In genomic region chr3:49606427-49606826, GRCh38 we compare ENCODE assay signal across 23 cellular contexts. TPM values are rescaled to one million over a fixed set of nuclear protein-coding genes. Genes with fewer than 3 reads are reported as not detected.
DNase-seq lines count a peak whose midpoint lies in the region; ATAC-seq and TF ChIP-seq lines count a peak whose summit lies in the region.
"Had no signal": no experiment of that assay in that cellular context is flagged by ENCODE, and none has a peak within 500 bp of the region (broad histone marks: within the 10 kb centered on the region; RNA-seq: fewer than 3 reads in every experiment).

No MANE protein-coding gene starts in this region.

- no peaks in the 10 kb centered on the region for H3K4me1 ChIP-seq in DND-41 (ENCODE audit: insufficient read depth, low read length)
- H3K4me1 ChIP-seq: BE2C, breast epithelium, HAP-1, psoas muscle had no signal

- no peak overlapping the region for H3K9ac ChIP-seq in DND-41 (ENCODE audit: low read depth, low read length)
- H3K9ac ChIP-seq: KMS-11 had no signal

- no peaks in the 10 kb centered on the region for H3K79me2 ChIP-seq in DND-41 (ENCODE audit: insufficient read depth, low read length)

- TF ChIP-seq CTCF in DND-41 (IDR thresholded peaks at IDR 0.05; ENCODE audit: borderline replicate concordance, extremely low read depth, low read length, poor library complexity, severe bottlenecking) (no peak), osteocyte (IDR thresholded peaks at IDR 0.05) (no peak)

- H3K9me3 ChIP-seq in DND-41 (ENCODE audit: insufficient read depth, low read length, severe bottlenecking) = no peaks in the 10 kb centered on the region
- H3K9me3 ChIP-seq: BE2C, breast epithelium, HAP-1, psoas muscle had no signal

- no peaks in the 10 kb centered on the region for H3K36me3 Mint-ChIP-seq in osteocyte (ENCODE audit: unreplicated experiment)
- H3K36me3 Mint-ChIP-seq: mesothelial cell of epicardium, naive B cell had no signal

- H2AFZ ChIP-seq in DND-41 (ENCODE audit: low read depth, low read length) = no peak overlapping the region

- no peak overlapping the region for H3K27ac Mint-ChIP-seq in osteocyte (ENCODE audit: unreplicated experiment)
- H3K27ac Mint-ChIP-seq: activated T-cell treated with anti-CD3 and anti-CD28 coated beads, Interleukin-2, amount 50 U/mL, for 24 hours; mesothelial cell of epicardium; naive B cell had no signal

- no peaks in the 10 kb centered on the region for H3K27me3 ChIP-seq in DND-41 (ENCODE audit: insufficient read depth, low read length, poor library complexity)
- H3K27me3 ChIP-seq: BE2C, breast epithelium had no signal

- 0 out of 3 replicates have a peak, but pooled peaks have one; percentile 31 for ATAC-seq in DND-41 (ENCODE audit: insufficient read depth, low read depth)
- no peak for ATAC-seq in GM18517 (IDR thresholded peaks at IDR 0.05; ENCODE audit: unreplicated experiment)
- ATAC-seq in HG02759 (IDR thresholded peaks at IDR 0.05; ENCODE audit: unreplicated experiment) = no peak

- no peaks in the 10 kb centered on the region for H3K27me3 Mint-ChIP-seq in osteocyte (ENCODE audit: unreplicated experiment)
- H3K27me3 Mint-ChIP-seq: activated T-cell treated with anti-CD3 and anti-CD28 coated beads, Interleukin-2, amount 50 U/mL, for 24 hours; naive B cell had no signal

- no peaks in the 10 kb centered on the region for H3K9me3 Mint-ChIP-seq in osteocyte (ENCODE audit: unreplicated experiment)
- H3K9me3 Mint-ChIP-seq: activated T-cell treated with anti-CD3 and anti-CD28 coated beads, Interleukin-2, amount 50 U/mL, for 24 hours; mesothelial cell of epicardium had no signal

- no peak overlapping the region for H3K4me2 ChIP-seq in DND-41 (ENCODE audit: insufficient read depth, low read length)
- H3K4me2 ChIP-seq: KMS-11 had no signal

- no peak overlapping the region for H3K27ac ChIP-seq in DND-41 (ENCODE audit: low read length)
- H3K27ac ChIP-seq: breast epithelium, KMS-11, psoas muscle had no signal

- H3K4me1 Mint-ChIP-seq in osteocyte (ENCODE audit: unreplicated experiment) = peaks cover 4% of the 10 kb centered on the region
- H3K4me1 Mint-ChIP-seq: naive B cell had no signal

- H3K36me3 ChIP-seq in DND-41 (ENCODE audit: insufficient read depth, low read length) = no peaks in the 10 kb centered on the region
- H3K36me3 ChIP-seq: BE2C, breast epithelium, HAP-1 had no signal

- DNase-seq in SIG-M5 treated with dmso at 0.1 percent for 504 hours (lab: John Stamatoyannopoulos, UW; ENCODE audit: unreplicated experiment) = peak; percentile 9
- no peak for DNase-seq in SIG-M5 (lab: John Stamatoyannopoulos, UW)
- no peak for DNase-seq in DND-41
- DNase-seq in NCI-H69 (lab: John Stamatoyannopoulos, UW) = peak; percentile 20
- DNase-seq in osteocyte (ENCODE audit: extremely low spot score, unreplicated experiment) = peak; percentile 56
- no peak for DNase-seq in NCI-H1436 (lab: John Stamatoyannopoulos, UW)
- DNase-seq: activated CD8-positive, alpha-beta memory T cell treated with anti-CD3 and anti-CD28 coated beads for 24 hours; activated gamma-delta T cell treated with Interleukin-2 at 50 U/mL for 16 hours; activated T-cell treated with anti-CD3 and anti-CD28 coated beads, Interleukin-2, amount 50 U/mL, for 24 hours; BE2C; GF-D8; MM.1S; naive B cell; NCI-H146; NCI-H2107; psoas muscle; stimulated activated naive CD4-positive, alpha-beta T cell treated with Interleukin-2 at 50 U/mL for 16 hours had no signal

- H3K4me3 ChIP-seq in DND-41 (ENCODE audit: low read depth in 1 of 2, low read length in 2 of 2) = no peak overlapping the region
- H3K4me3 ChIP-seq: breast epithelium, HAP-1, psoas muscle had no signal

- H3K4me3 Mint-ChIP-seq in osteocyte (ENCODE audit: unreplicated experiment) = no peak overlapping the region
- H3K4me3 Mint-ChIP-seq: activated T-cell treated with anti-CD3 and anti-CD28 coated beads, Interleukin-2, amount 50 U/mL, for 24 hours; mesothelial cell of epicardium; naive B cell had no signal

- H4K20me1 ChIP-seq in DND-41 (ENCODE audit: insufficient read depth, low read length) = no peaks in the 10 kb centered on the region

RNA-seq across cellular contexts. Expression of gene BSN, which starts 52.1 kb away (rescaled TPM):
- total RNA-seq in osteocyte = 0.64 and 0.81 TPM in 2 replicates

Comparison
In these comparisons a context has a peak if more than half of its experiments do, and no peak if none do; other contexts are left out.
1. DNase-seq: peak in SIG-M5 treated with dmso at 0.1 percent for 504 hours (single experiment), NCI-H69 (single experiment) and osteocyte (single experiment); none in SIG-M5 (single experiment), DND-41 (single experiment) and NCI-H1436 (single experiment).